In genomic region chr13:30805132-30805537, GRCh38 we compare ENCODE assay signal across 23 cellular contexts.
A peak's percentile ranks its signal among the peaks of the same experiment; 100 is the strongest.
DNase-seq lines count a peak whose midpoint lies in the region; ATAC-seq, FAIRE-seq and TF ChIP-seq lines count a peak whose summit lies in the region.
"Had no signal": no experiment of that assay in that cellular context is flagged by ENCODE, and none has a peak within 500 bp of the region (broad histone marks: within the 10 kb centered on the region; RNA-seq: fewer than 3 reads in every experiment).

No MANE protein-coding gene starts in this region.

- H3K4me3 ChIP-seq in IMR-90 (ENCODE audit: insufficient read depth, low read depth, low read length) = no peak overlapping the region
- H3K4me3 ChIP-seq in body of pancreas = no peak overlapping the region
- no peak overlapping the region for H3K4me3 ChIP-seq in right lobe of liver
- no peak overlapping the region for H3K4me3 ChIP-seq in small intestine (ENCODE audit: low read depth in 1 of 2, low read length in 2 of 2)
- no peak overlapping the region for H3K4me3 ChIP-seq in left lung
- H3K4me3 ChIP-seq: adrenal gland, BLaER1, colonic mucosa, skin epidermis had no signal

- TF ChIP-seq POLR2A in IMR-90 (IDR thresholded peaks at IDR 0.05; ENCODE audit: low read depth, low read length) (no peak), body of pancreas (IDR thresholded peaks at IDR 0.05) (no peak), right lobe of liver (IDR thresholded peaks at IDR 0.05) (no peak)

- peak overlapping the region; percentile 51 for H3K4ac ChIP-seq in IMR-90 (ENCODE audit: low read depth, low read length)

- H3K79me1 ChIP-seq in IMR-90 (ENCODE audit: low read depth in 1 of 2, low read length in 2 of 2) = no peaks in the 10 kb centered on the region

- no peaks in the 10 kb centered on the region for H4K20me1 ChIP-seq in IMR-90 (ENCODE audit: insufficient read depth, low read length)
- H4K20me1 ChIP-seq: BLaER1 had no signal

- in situ Hi-C loops in IMR-90 (cut with MboI; ENCODE audit: low sequenced_read_pairs) = loop anchor here (10.0 to 25.0 kb wide), 3 partner anchors 210 to 670 kb away; partner anchors contain the start of gene HMGB1

- CTCF ChIA-PET in IMR-90 (lab: Yijun Ruan, JAX) = interaction anchor here (1.5 kb wide), 1 partner anchor 61 kb away, joined by 5 read pairs; no protein-coding TSS in a partner anchor

- WGBS in IMR-90 (ENCODE audit: extremely low coverage in 2 of 2, insufficient read length in 1 of 2), 2 experiments = 100% methylated on average over 1 of the region's 4 CpGs; no CpG with 5 or more reads in 1 of the 2 experiments
- 29 to 44% methylated on average over 4 of the region's 4 CpGs for WGBS in body of pancreas, 2 donors
- WGBS in right lobe of liver (ENCODE audit: insufficient coverage, low coverage, low lambda C conversion rate, missing lambda C conversion rate) = 9% methylated on average over 4 of the region's 4 CpGs
- WGBS in small intestine, 3 donors = 16 to 54% (median 38%) methylated on average over 4 of the region's 4 CpGs

- no TSS peak for BruUV-seq in IMR-90 (replicated peaks; lab: Mats Ljungman, UMichigan)

- DNase-seq in IMR-90 (no peak), body of pancreas (peak in 1 of 4 donors; percentile 37), right lobe of liver (peak; percentile 60 to 85 (median 80)), small intestine (peak; percentile 84), left lung (no peak)
- DNase-seq: activated CD4-positive, alpha-beta T cell treated with anti-CD3 and anti-CD28 coated beads, Interleukin-2, amount 50 U/mL, for 4 hours; activated CD4-positive, CD25-positive, alpha-beta regulatory T cell; activated naive CD4-positive, alpha-beta T cell treated with anti-CD3 and anti-CD28 coated beads for 36 hours; colonic mucosa; DMS79 treated with DMSO at 0.1 percent for 48 hours; effector memory CD4-positive, alpha-beta T cell; erythroblast; SIG-M5; T-cell had no signal

- no peak for TF ChIP-seq CTCF in IMR-90 (conservative IDR thresholded peaks at IDR 0.05; ENCODE audit: low read depth, low read length)
- TF ChIP-seq CTCF in body of pancreas (IDR thresholded peaks at IDR 0.05) = no peak
- TF ChIP-seq CTCF in right lobe of liver (IDR thresholded peaks at IDR 0.05) = no peak
- TF ChIP-seq CTCF in left lung (IDR thresholded peaks at IDR 0.05) = no peak

- H2BK5ac ChIP-seq in IMR-90 (ENCODE audit: low read depth, low read length, poor library complexity, severe bottlenecking) = peak overlapping the region; percentile 81

- peak overlapping the region; percentile 73; the same call in 1 of the 2 replicates for H3K18ac ChIP-seq in IMR-90 (ENCODE audit: low read depth, low read length)

- peak overlapping the region in 1 of 2 experiments; percentile 59; a peak in 2 of 4 replicates for H4K8ac ChIP-seq in IMR-90 (ENCODE audit: low read depth in 2 of 2, low read length in 2 of 2)

- H2AK9ac ChIP-seq in IMR-90 (replicated peaks; ENCODE audit: low read depth, low read length, poor library complexity) = peak overlapping the region; percentile 44

- H3K36me3 ChIP-seq in IMR-90 (ENCODE audit: control insufficient read depth, insufficient read depth, low read length) (no peaks in the 10 kb centered on the region), body of pancreas (replicated peaks in 1 of 2; ENCODE audit: insufficient read depth in 1 of 2, low read depth in 2 of 2) (no peaks in the 10 kb centered on the region), right lobe of liver (no peaks in the 10 kb centered on the region), small intestine (ENCODE audit: control insufficient read depth in 2 of 2, insufficient read depth in 2 of 2, low read length in 2 of 2) (no peaks in the 10 kb centered on the region), left lung (no peaks in the 10 kb centered on the region)
- H3K36me3 ChIP-seq: adrenal gland, BLaER1, colonic mucosa had no signal

- peak overlapping the region; percentile 58 for H4K91ac ChIP-seq in IMR-90 (ENCODE audit: insufficient read depth, low read depth, low read length)

- H3K4me2 ChIP-seq in IMR-90 (ENCODE audit: low read depth, low read length) = no peak overlapping the region
- H3K4me2 ChIP-seq: BLaER1 had no signal

- dilution Hi-C loops in IMR-90 (cut with HindIII; ENCODE audit: low sequenced_read_pairs, unreplicated experiment) = no loop called here

- H3K9ac ChIP-seq in IMR-90 (ENCODE audit: low read depth, low read length) = no peak overlapping the region
- H3K9ac ChIP-seq: BLaER1 had no signal

- no peak for FAIRE-seq in small intestine (lab: Jason Lieb, UNC)
- FAIRE-seq: bronchial epithelial cell, H54 had no signal

- H3K9me3 ChIP-seq in IMR-90 (ENCODE audit: control insufficient read depth, insufficient read depth, low read length) (no peaks in the 10 kb centered on the region), body of pancreas (no peaks in the 10 kb centered on the region), right lobe of liver (no peaks in the 10 kb centered on the region), small intestine (ENCODE audit: control insufficient read depth, low read depth) (no peaks in the 10 kb centered on the region), left lung (no peaks in the 10 kb centered on the region)
- H3K9me3 ChIP-seq: adrenal gland, BLaER1, Caco-2, colonic mucosa had no signal

- intact Hi-C loops in IMR-90 (cut with micrococcal nuclease) (loop anchor here (10.0 kb wide), 2 partner anchors 170 to 210 kb away; no protein-coding TSS in a partner anchor), body of pancreas (cut with DNase I) (no loop called here), right lobe of liver (cut with DNase I) (no loop called here), left lung (cut with DNase I) (no loop called here)

- peak overlapping the region; percentile 79; the same call in 1 of the 2 replicates for H2BK20ac ChIP-seq in IMR-90 (ENCODE audit: low read depth, low read length)

- peak overlapping the region; percentile 94 for H2BK120ac ChIP-seq in IMR-90 (ENCODE audit: low read depth, low read length)

- no peak for ATAC-seq in IMR-90 (ENCODE audit: low read depth)
- ATAC-seq in body of pancreas = no peak
- peak; percentile 46 to 72 (median 62) for ATAC-seq in right lobe of liver
- ATAC-seq in left lung = no peak
- no peak for ATAC-seq in HG03159 (IDR thresholded peaks at IDR 0.05; ENCODE audit: unreplicated experiment)
- ATAC-seq in HG02623 (IDR thresholded peaks at IDR 0.05; ENCODE audit: unreplicated experiment) = no peak
- ATAC-seq: T-cell had no signal

- POLR2A ChIA-PET in IMR-90 (lab: Charles Lee; ENCODE audit: unreplicated experiment) = no interaction called here

- H3K27me3 ChIP-seq in IMR-90 (ENCODE audit: control insufficient read depth, insufficient read depth, low read length) (no peaks in the 10 kb centered on the region), body of pancreas (no peaks in the 10 kb centered on the region), right lobe of liver (no peaks in the 10 kb centered on the region), small intestine (ENCODE audit: control insufficient read depth in 2 of 2, insufficient read depth in 2 of 2, low read length in 2 of 2) (no peaks in the 10 kb centered on the region), left lung (no peaks in the 10 kb centered on the region)
- H3K27me3 ChIP-seq: adrenal gland, BLaER1, colonic mucosa had no signal

- no peak overlapping the region for H2AFZ ChIP-seq in IMR-90 (replicated peaks; ENCODE audit: low read length, poor library complexity)

- no peak overlapping the region for H3K14ac ChIP-seq in IMR-90 (replicated peaks; ENCODE audit: low read depth, low read length)

- H3K23ac ChIP-seq in IMR-90 (ENCODE audit: low read depth, low read length) = no peak overlapping the region

- H3K4me1 ChIP-seq in IMR-90 (ENCODE audit: control insufficient read depth, insufficient read depth, low read length) (peaks cover 12% of the 10 kb centered on the region), body of pancreas (peaks cover 27% of the 10 kb centered on the region), right lobe of liver (peaks cover 0 to 27% (median 11%) of the 10 kb centered on the region in 4 donors), small intestine (ENCODE audit: control insufficient read depth in 2 of 2, insufficient read depth in 1 of 2, low read depth in 1 of 2, low read length in 1 of 2) (peaks cover 0 to 2% of the 10 kb centered on the region in 2 donors), left lung (peaks cover 0 to 28% of the 10 kb centered on the region in 2 donors)
- H3K4me1 ChIP-seq: colonic mucosa had no signal

- H3K27ac ChIP-seq in IMR-90 (ENCODE audit: insufficient read depth, low read length) = peak overlapping the region; percentile 45; the same call in 1 of the 2 replicates
- peak overlapping the region; percentile 42 to 73 (median 69) for H3K27ac ChIP-seq in body of pancreas
- peak overlapping the region; percentile 37 to 55 (median 38) for H3K27ac ChIP-seq in right lobe of liver
- H3K27ac ChIP-seq in small intestine (ENCODE audit: low read depth in 1 of 2, low read length in 1 of 2) = no peak overlapping the region
- H3K27ac ChIP-seq in left lung = no peak overlapping the region
- H3K27ac ChIP-seq: BLaER1, colonic mucosa, HL-60 had no signal

- peak overlapping the region; percentile 93 for H2AK5ac ChIP-seq in IMR-90 (ENCODE audit: low read depth, low read length)

- peak overlapping the region; percentile 70 for H4K5ac ChIP-seq in IMR-90 (ENCODE audit: low read depth, low read length)

- TF ChIP-seq RAD21 in IMR-90 (IDR thresholded peaks at IDR 0.05; ENCODE audit: low read length) = no peak

- H2BK15ac ChIP-seq in IMR-90 (ENCODE audit: low read depth, low read length) = peak overlapping the region; percentile 56; the same call in 1 of the 3 replicates

- no peak overlapping the region for H3K56ac ChIP-seq in IMR-90 (ENCODE audit: extremely low read depth, insufficient read depth, low read length)

- peaks cover 5% of the 10 kb centered on the region; the same call in 1 of the 2 replicates for H3K9me1 ChIP-seq in IMR-90 (ENCODE audit: insufficient read depth, low read length)

TF ChIP-seq in IMR-90, 13 proteins besides CTCF, POLR2A, EP300 and RAD21 (continues in another document):
- TF ChIP-seq RFX5 (IDR thresholded peaks at IDR 0.05; ENCODE audit: low read depth, low read length) (no peak), MXI1 (IDR thresholded peaks at IDR 0.05; ENCODE audit: borderline replicate concordance, low read depth, low read length) (no peak), NFE2L2 (IDR thresholded peaks at IDR 0.05; ENCODE audit: low read depth, low read length) (no peak), CEBPB (IDR thresholded peaks at IDR 0.05; ENCODE audit: low read depth, low read length) (no peak)
- TF ChIP-seq, protein P1, sequence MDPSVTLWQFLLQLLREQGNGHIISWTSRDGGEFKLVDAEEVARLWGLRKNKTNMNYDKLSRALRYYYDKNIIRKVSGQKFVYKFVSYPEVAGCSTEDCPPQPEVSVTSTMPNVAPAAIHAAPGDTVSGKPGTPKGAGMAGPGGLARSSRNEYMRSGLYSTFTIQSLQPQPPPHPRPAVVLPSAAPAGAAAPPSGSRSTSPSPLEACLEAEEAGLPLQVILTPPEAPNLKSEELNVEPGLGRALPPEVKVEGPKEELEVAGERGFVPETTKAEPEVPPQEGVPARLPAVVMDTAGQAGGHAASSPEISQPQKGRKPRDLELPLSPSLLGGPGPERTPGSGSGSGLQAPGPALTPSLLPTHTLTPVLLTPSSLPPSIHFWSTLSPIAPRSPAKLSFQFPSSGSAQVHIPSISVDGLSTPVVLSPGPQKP (IDR thresholded peaks at IDR 0.05; ENCODE audit: borderline replicate concordance, low read depth, low read length) = no peak

Comparison
In these comparisons a context has a peak if more than half of its experiments do, and no peak if none do; other contexts are left out.
1. ATAC-seq: peak in right lobe of liver (4 of 4); none in IMR-90 (single experiment), body of pancreas (single experiment), left lung (single experiment), HG03159 (single experiment) and HG02623 (single experiment).
2. DNase-seq: peak in right lobe of liver (3 of 3) and small intestine (single experiment); none in IMR-90 (single experiment) and left lung (0 of 2).
3. H3K27ac ChIP-seq: peak in IMR-90 (single experiment), body of pancreas (4 of 4) and right lobe of liver (3 of 3); none in small intestine (0 of 2) and left lung (0 of 2).